7 cellular contexts compared by ENCODE assay signal in genomic region chr22:30667092-30667485, GRCh38. TPM values are rescaled to one million over a fixed set of nuclear protein-coding genes. Genes with fewer than 3 reads are reported as not detected.
A peak's percentile ranks its signal among the peaks of the same experiment; 100 is the strongest.
DNase-seq lines count a peak whose midpoint lies in the region; ATAC-seq, FAIRE-seq and TF ChIP-seq lines count a peak whose summit lies in the region.

No MANE protein-coding gene starts in this region.

- CTCF ChIA-PET in RWPE1 (lab: Yijun Ruan, JAX): interaction anchor here (1.2 kb wide), 1 partner anchor 88 kb away, joined by 3 read pairs; no protein-coding TSS in a partner anchor
- CTCF ChIA-PET in endothelial cell of umbilical vein (lab: Charles Lee): interaction anchor here (0.6 to 4.5 kb wide), 7 partner anchors 12 to 415 kb away, joined by 3 to 47 read pairs (median 5); partner anchors contain the start of gene SLC35E4

- H3K36me3 Mint-ChIP-seq in GM23338 (ENCODE audit: low read depth): no peaks in the 10 kb centered on the region

- peak overlapping the region; percentile 41 for H3K9ac ChIP-seq in endothelial cell of umbilical vein (replicated peaks; ENCODE audit: extremely low read depth, insufficient read depth, low read length)

- peak overlapping the region; percentile 86 for H3K4me3 Mint-ChIP-seq in GM23338

- ATAC-seq in GM23338 (no peak), HG03045 (IDR thresholded peaks at IDR 0.05; ENCODE audit: unreplicated experiment) (no peak)

- DNase-seq in GM23338 (ENCODE audit: low spot score): no peak
- no peak for DNase-seq in RWPE1 (ENCODE audit: low spot score)
- DNase-seq in endothelial cell of umbilical vein (ENCODE audit: low read depth, low spot score): peak; percentile 37
- no peak for DNase-seq in ovary
- no peak for DNase-seq in DMS79 treated with DMSO at 0.1 percent for 48 hours (lab: John Stamatoyannopoulos, UW)
- no peak for DNase-seq in SK-N-DZ (ENCODE audit: low spot score)

- H3F3A ChIP-seq in GM23338 (replicated peaks; ENCODE audit: low read depth): peaks cover 10% of the 10 kb centered on the region; the same call in 1 of the 2 replicates

- H3K27ac Mint-ChIP-seq in GM23338: no peak overlapping the region

- H3K79me2 ChIP-seq in GM23338 (replicated peaks; ENCODE audit: insufficient read depth) (no peaks in the 10 kb centered on the region), endothelial cell of umbilical vein (ENCODE audit: control insufficient read depth, insufficient read depth, low read length) (no peaks in the 10 kb centered on the region)

- dilution Hi-C loops in endothelial cell of umbilical vein (cut with MboI; ENCODE audit: extremely low pct_ligation_motif_present, low sequenced_read_pairs): no loop called here

- TF ChIP-seq POLR2A in endothelial cell of umbilical vein (IDR thresholded peaks at IDR 0.05; ENCODE audit: low read depth, low read length): no peak
- TF ChIP-seq POLR2A in ovary (IDR thresholded peaks at IDR 0.05): no peak

- TF ChIP-seq EP300 in ovary (IDR thresholded peaks at IDR 0.05): no peak

- BruUV-seq in endothelial cell of umbilical vein (replicated peaks; lab: Mats Ljungman, UMichigan): no TSS peak

- no peaks in the 10 kb centered on the region for H3K9me2 ChIP-seq in GM23338 (ENCODE audit: insufficient read depth)

- peak overlapping the region; percentile 78 for H3K4me3 ChIP-seq in GM23338
- H3K4me3 ChIP-seq in endothelial cell of umbilical vein (replicated peaks in 1 of 3; ENCODE audit: insufficient read depth in 1 of 3, low read depth in 1 of 3, low read length in 3 of 3): peak overlapping the region; percentile 35 to 71 (median 66)
- peak overlapping the region; percentile 65 for H3K4me3 ChIP-seq in ovary

- no peaks in the 10 kb centered on the region for H4K20me1 ChIP-seq in GM23338 (replicated peaks; ENCODE audit: insufficient read depth)
- H4K20me1 ChIP-seq in endothelial cell of umbilical vein (replicated peaks; ENCODE audit: control insufficient read depth, extremely low read depth, insufficient read depth, low read length): no peaks in the 10 kb centered on the region

- H3K27me3 Mint-ChIP-seq in GM23338 (ENCODE audit: insufficient read depth, low read depth, poor library complexity): peaks cover 14% of the 10 kb centered on the region

- H3K4me2 ChIP-seq in GM23338 (peak overlapping the region; percentile 87), endothelial cell of umbilical vein (ENCODE audit: insufficient read depth, low read length) (peak overlapping the region; percentile 82)

- H3K27me3 ChIP-seq in GM23338 (ENCODE audit: insufficient read depth) (peaks cover 21% of the 10 kb centered on the region), endothelial cell of umbilical vein (ENCODE audit: control insufficient read depth in 2 of 2, insufficient read depth in 2 of 2, low read length in 2 of 2) (no peaks in the 10 kb centered on the region), ovary (no peaks in the 10 kb centered on the region)

- H3K4me1 ChIP-seq in GM23338 (ENCODE audit: insufficient read depth) (peaks cover 16% of the 10 kb centered on the region), endothelial cell of umbilical vein (ENCODE audit: control insufficient read depth, extremely low read depth, insufficient read depth, low read length) (peaks cover 12% of the 10 kb centered on the region), ovary (ENCODE audit: insufficient read depth) (peaks cover 4% of the 10 kb centered on the region)

- no peak overlapping the region for H3K27ac ChIP-seq in GM23338 (ENCODE audit: low read depth)
- H3K27ac ChIP-seq in RWPE1: peak overlapping the region; percentile 54
- H3K27ac ChIP-seq in endothelial cell of umbilical vein (ENCODE audit: insufficient read depth, low read depth, low read length): no peak overlapping the region
- H3K27ac ChIP-seq in ovary: no peak overlapping the region

- intact Hi-C loops in endothelial cell of umbilical vein (cut with micrococcal nuclease): loop anchor here (1.0 to 2.0 kb wide), 4 partner anchors 18 to 66 kb away; partner anchors contain the start of genes OSBP2 and SLC35E4
- intact Hi-C loops in ovary (cut with DNase I): no loop called here

- TF ChIP-seq CTCF in GM23338 (conservative IDR thresholded peaks at IDR 0.05; ENCODE audit: low read depth in 2 of 2) (no peak), RWPE1 (conservative IDR thresholded peaks at IDR 0.05; ENCODE audit: low read depth) (no peak), endothelial cell of umbilical vein (IDR thresholded peaks at IDR 0.05; ENCODE audit: extremely low read depth in 1 of 2, insufficient read depth in 1 of 2, low read depth in 1 of 2, low read length in 2 of 2) (no peak), ovary (IDR thresholded peaks at IDR 0.05) (no peak)

- FAIRE-seq in endothelial cell of umbilical vein (lab: Jason Lieb, UNC): no peak

- POLR2A ChIA-PET in RWPE1 (lab: Yijun Ruan, JAX; ENCODE audit: low non-redundant PET) (no interaction called here), endothelial cell of umbilical vein (lab: Charles Lee) (interaction anchor here (0.6 kb wide), 1 partner anchor 237 kb away, joined by 4 read pairs; no protein-coding TSS in a partner anchor)

- H3K9me3 ChIP-seq in endothelial cell of umbilical vein (replicated peaks; ENCODE audit: control insufficient read depth, insufficient read depth, low read length) (no peaks in the 10 kb centered on the region), ovary (no peaks in the 10 kb centered on the region)

- H3K9me1 ChIP-seq in endothelial cell of umbilical vein (replicated peaks; ENCODE audit: control insufficient read depth, extremely low read depth, insufficient read depth, low read length): no peaks in the 10 kb centered on the region

- 1 to 2% (median 2%) methylated on average over 17 of the region's 17 CpGs for whole genome bisulfite sequencing in ovary, 3 donors

- H3K4me1 Mint-ChIP-seq in GM23338: peaks cover 15% of the 10 kb centered on the region

- peaks cover 3% of the 10 kb centered on the region; the same call in 1 of the 3 replicates for H3K9me3 Mint-ChIP-seq in GM23338

- H3K36me3 ChIP-seq in GM23338 (ENCODE audit: insufficient read depth) (no peaks in the 10 kb centered on the region), endothelial cell of umbilical vein (ENCODE audit: control insufficient read depth in 2 of 2, extremely low read depth in 1 of 2, insufficient read depth in 2 of 2, low read length in 2 of 2) (peaks cover 0 to 15% of the 10 kb centered on the region in 2 experiments), ovary (no peaks in the 10 kb centered on the region)

- peak overlapping the region; percentile 89 for H2AFZ ChIP-seq in GM23338
- peak overlapping the region; percentile 93 for H2AFZ ChIP-seq in endothelial cell of umbilical vein (ENCODE audit: low read depth, low read length)

TF ChIP-seq in GM23338, 12 proteins besides CTCF, POLR2A, EP300 and RAD21 (continues in another document):
- TF ChIP-seq ZNF331 (CRISPR knock-in tag; IDR thresholded peaks at IDR 0.05; ENCODE audit: low read depth): no peak

TF ChIP-seq in endothelial cell of umbilical vein, 7 proteins besides CTCF, POLR2A, EP300 and RAD21 (continues in another document):
- TF ChIP-seq JUN (IDR thresholded peaks at IDR 0.05; ENCODE audit: borderline replicate concordance, insufficient read depth, insufficient read length, low read depth): no peak

RNA-seq across cellular contexts. Expression of gene DUSP18, which starts 0.6 kb away (rescaled TPM):
- total RNA-seq in GM23338 (2014; rRNA removed; shearing (Covaris generic)): 1.5 and 2.7 TPM in 2 replicates
- polyA plus RNA-seq in GM23338 (2016; fragmentation: Nextera tagmentation; extraction: Ambion mirVana) (1.7 and 2.2 TPM in 2 replicates), endothelial cell of umbilical vein (30.1 and 32.9 TPM in 2 replicates), ovary (1 to 10 TPM; 3.7 to 5.9 TPM)
- total RNA-seq in endothelial cell of umbilical vein (17.5 and 18.3 TPM in 2 replicates), ovary (10 to 100 TPM in 1 of 7 donors, 1 to 10 TPM in 6; 3.3 to 18.5 (median 5.7) TPM)
- polyA plus RNA-seq in endothelial cell of umbilical vein (2011; cell fraction: cytosol; rRNA removed): 17.1 and 17.9 TPM in 2 replicates
- polyA plus RNA-seq in endothelial cell of umbilical vein (2011; cell fraction: nucleus; rRNA removed): 15.6 TPM in 2 replicates
- polyA plus RNA-seq in endothelial cell of umbilical vein (2012): 11.7 and 11.9 TPM in 2 replicates
- 33.7 and 34.7 TPM in 2 replicates for polyA minus RNA-seq in endothelial cell of umbilical vein
- 1.6 TPM for polyA minus RNA-seq in endothelial cell of umbilical vein (2011; cell fraction: cytosol; rRNA and poly(A)+ RNA removed)
- polyA minus RNA-seq in endothelial cell of umbilical vein (2011; cell fraction: nucleus; rRNA and poly(A)+ RNA removed): 5.7 and 7.4 TPM in 2 replicates
- 2.2 and 3.9 TPM in 2 replicates for polyA plus RNA-seq in SK-N-DZ (2014; cell fraction: cytosol; rRNA removed)
- polyA plus RNA-seq in SK-N-DZ (2014; cell fraction: nucleus; rRNA removed): 0.99 and 1.3 TPM in 2 replicates

RNA-seq across cellular contexts. Expression of gene OSBP2, which starts 27.6 kb away (rescaled TPM):
- total RNA-seq in GM23338 (2014; rRNA removed; shearing (Covaris generic)): 2.9 and 7.1 TPM in 2 replicates
- polyA plus RNA-seq in GM23338 (2016; fragmentation: Nextera tagmentation; extraction: Ambion mirVana) (1.7 and 2.1 TPM in 2 replicates), endothelial cell of umbilical vein (4.1 and 4.3 TPM in 2 replicates), ovary (1 to 10 TPM; 1.3 to 3.3 TPM)
- total RNA-seq in endothelial cell of umbilical vein (6.5 and 7.5 TPM in 2 replicates), ovary (1 to 10 TPM; 1.4 to 5.1 (median 1.4) TPM)
- 2.9 and 3.6 TPM in 2 replicates for polyA plus RNA-seq in endothelial cell of umbilical vein (2011; cell fraction: cytosol; rRNA removed)
- 4.3 and 5.9 TPM in 2 replicates for polyA plus RNA-seq in endothelial cell of umbilical vein (2011; cell fraction: nucleus; rRNA removed)
- 2.8 and 3.4 TPM in 2 replicates for polyA plus RNA-seq in endothelial cell of umbilical vein (2012)
- 7.8 and 8.4 TPM in 2 replicates for polyA minus RNA-seq in endothelial cell of umbilical vein
- polyA minus RNA-seq in endothelial cell of umbilical vein (2011; cell fraction: cytosol; rRNA and poly(A)+ RNA removed): 56.5 TPM
- 5.9 and 9.7 TPM in 2 replicates for polyA minus RNA-seq in endothelial cell of umbilical vein (2011; cell fraction: nucleus; rRNA and poly(A)+ RNA removed)
- 1.4 and 2.7 TPM in 2 replicates for polyA plus RNA-seq in SK-N-DZ (2014; cell fraction: cytosol; rRNA removed)
- 0.77 and 1.4 TPM in 2 replicates for polyA plus RNA-seq in SK-N-DZ (2014; cell fraction: nucleus; rRNA removed)

RNA-seq across cellular contexts. Expression of gene SLC35E4, which starts 31.5 kb away (rescaled TPM):
- 10.4 and 11.3 TPM in 2 replicates for total RNA-seq in GM23338 (2014; rRNA removed; shearing (Covaris generic))
- polyA plus RNA-seq in GM23338 (2016; fragmentation: Nextera tagmentation; extraction: Ambion mirVana): 2.6 and 4.3 TPM in 2 replicates
- 15.3 TPM in 2 replicates for total RNA-seq in endothelial cell of umbilical vein
- polyA plus RNA-seq in endothelial cell of umbilical vein: 10.7 and 14.8 TPM in 2 replicates
- 6.9 and 9.2 TPM in 2 replicates for polyA plus RNA-seq in endothelial cell of umbilical vein (2011; cell fraction: cytosol; rRNA removed)
- polyA plus RNA-seq in endothelial cell of umbilical vein (2011; cell fraction: nucleus; rRNA removed): 4.6 and 5.5 TPM in 2 replicates
- polyA plus RNA-seq in endothelial cell of umbilical vein (2012): 9.7 and 10.3 TPM in 2 replicates
- polyA minus RNA-seq in endothelial cell of umbilical vein: 8.3 and 9.2 TPM in 2 replicates
- polyA minus RNA-seq in endothelial cell of umbilical vein (2011; cell fraction: cytosol; rRNA and poly(A)+ RNA removed): 2.9 TPM
- polyA minus RNA-seq in endothelial cell of umbilical vein (2011; cell fraction: nucleus; rRNA and poly(A)+ RNA removed): 3.8 and 6.2 TPM in 2 replicates
- 1 to 10 TPM; 3.1 to 6.7 (median 3.7) TPM for total RNA-seq in ovary
- 1 to 10 TPM in 1 of 2 donors, under 1 TPM in 1; 0.90 to 3.0 TPM for polyA plus RNA-seq in ovary
- polyA plus RNA-seq in SK-N-DZ (2014; cell fraction: cytosol; rRNA removed): 4.0 and 5.4 TPM in 2 replicates
- polyA plus RNA-seq in SK-N-DZ (2014; cell fraction: nucleus; rRNA removed): 0.73 and 2.0 TPM in 2 replicates
